ENCODE assay signal across 1 cellular context in genomic region chr2:19651466-19651865, GRCh38.
TF ChIP-seq lines count a peak whose summit lies in the region.

No MANE protein-coding gene starts in this region.

TF ChIP-seq in GM23338, 12 proteins besides CTCF, POLR2A, EP300 and RAD21 (continued from another document):
- no peak for TF ChIP-seq ZNF462 (CRISPR knock-in tag; IDR thresholded peaks at IDR 0.05)
- no peak for TF ChIP-seq REST (IDR thresholded peaks at IDR 0.05; ENCODE audit: unreplicated experiment)
